In the genomic region with DNA sequence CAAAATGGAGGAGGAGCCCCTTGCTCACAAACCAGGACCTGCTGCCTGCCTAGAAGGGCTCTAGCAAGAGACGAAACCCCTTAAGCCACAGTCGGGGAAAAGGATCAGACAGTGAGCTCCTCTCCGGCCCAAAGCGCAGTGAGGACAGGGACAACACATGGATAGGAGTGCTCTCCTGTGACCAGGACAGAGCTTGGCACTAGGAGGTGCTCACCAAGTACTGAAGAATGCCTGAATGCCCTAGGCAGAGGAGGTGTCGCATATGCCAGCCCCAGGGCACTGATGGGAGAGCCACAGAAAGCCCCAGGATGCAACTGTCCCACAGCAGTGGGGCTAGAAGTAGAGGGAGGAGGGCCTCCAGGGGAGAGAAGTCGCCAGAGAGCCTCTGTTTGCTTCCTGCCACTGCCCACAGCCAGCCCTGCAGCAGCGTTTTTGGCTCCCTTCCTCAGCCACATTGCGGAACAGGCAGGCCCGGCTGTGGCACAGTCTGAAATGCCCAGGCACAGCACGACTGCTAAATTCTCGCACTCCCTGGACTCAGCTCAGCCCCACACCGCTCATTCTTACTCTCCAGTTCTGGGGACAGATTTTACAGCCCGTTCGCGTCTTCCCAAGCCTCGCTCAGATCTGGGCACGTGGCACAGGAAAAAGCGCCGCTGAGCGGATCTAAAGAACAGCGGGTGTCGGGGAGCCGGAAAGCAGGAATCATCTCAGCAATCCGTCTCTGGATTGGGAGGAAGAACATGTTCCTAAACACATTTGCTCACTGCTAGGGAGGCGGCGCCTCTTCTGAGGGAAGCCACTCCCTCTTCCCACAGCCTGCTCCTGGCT, we compare ENCODE assay signal across 13 cellular contexts.
A peak's percentile ranks its signal among the peaks of the same experiment; 100 is the strongest.
DNase-seq lines count a peak whose midpoint lies in the region; ATAC-seq and TF ChIP-seq lines count a peak whose summit lies in the region.
"Had no signal": no experiment of that assay in that cellular context is flagged by ENCODE, and none has a peak within 500 bp of the region (broad histone marks: within the 10 kb centered on the region; RNA-seq: fewer than 3 reads in every experiment).

No MANE protein-coding gene starts in this region.

- no peak overlapping the region for H3K4me2 ChIP-seq in neural progenitor cell
- H3K4me2 ChIP-seq: SK-N-SH had no signal

- H3K27ac Mint-ChIP-seq in neural progenitor cell = peak overlapping the region; percentile 95
- H3K27ac Mint-ChIP-seq: natural killer cell had no signal

- H3K4me1 Mint-ChIP-seq in neural progenitor cell = peaks cover 56% of the 10 kb centered on the region
- H3K4me1 Mint-ChIP-seq: natural killer cell had no signal

- H3K9me3 Mint-ChIP-seq in neural progenitor cell = peaks cover 4% of the 10 kb centered on the region
- H3K9me3 Mint-ChIP-seq: natural killer cell had no signal

- H3K4me1 ChIP-seq in esophagus muscularis mucosa (peaks cover 0 to 4% (median 0%) of the 10 kb centered on the region in 4 donors), neural progenitor cell (peaks cover 22% of the 10 kb centered on the region), SJCRH30 (no peaks in the 10 kb centered on the region)

- peaks cover 22% of the 10 kb centered on the region for H3F3A ChIP-seq in neural progenitor cell (ENCODE audit: low read depth)

- intact Hi-C loops in esophagus muscularis mucosa (cut with DNase I) = no loop called here

- H3K27ac ChIP-seq in esophagus muscularis mucosa (replicated peaks in 1 of 4) = no peak overlapping the region
- no peak overlapping the region for H3K27ac ChIP-seq in neural progenitor cell
- H3K27ac ChIP-seq in SJCRH30 = no peak overlapping the region

- no peaks in the 10 kb centered on the region for H3K79me2 ChIP-seq in neural progenitor cell (ENCODE audit: low read depth)

- no peaks in the 10 kb centered on the region for H4K20me1 ChIP-seq in neural progenitor cell (ENCODE audit: low read depth)

- peak overlapping the region; percentile 50 for H2AFZ ChIP-seq in neural progenitor cell (replicated peaks)

- no peak overlapping the region for H3K4me3 Mint-ChIP-seq in neural progenitor cell
- H3K4me3 Mint-ChIP-seq: natural killer cell had no signal

- H3K9me3 ChIP-seq in esophagus muscularis mucosa (no peaks in the 10 kb centered on the region), neural progenitor cell (ENCODE audit: low read depth) (no peaks in the 10 kb centered on the region), SJCRH30 (replicated peaks) (no peaks in the 10 kb centered on the region)
- H3K9me3 ChIP-seq: SK-N-SH had no signal

- H3K36me3 Mint-ChIP-seq in neural progenitor cell = peaks cover 4% of the 10 kb centered on the region
- H3K36me3 Mint-ChIP-seq: natural killer cell had no signal

- peaks cover 0 to 41% (median 0%) of the 10 kb centered on the region in 4 donors for H3K27me3 ChIP-seq in esophagus muscularis mucosa
- no peaks in the 10 kb centered on the region for H3K27me3 ChIP-seq in neural progenitor cell
- no peaks in the 10 kb centered on the region for H3K27me3 ChIP-seq in SJCRH30

- peaks cover 13% of the 10 kb centered on the region for H3K27me3 Mint-ChIP-seq in neural progenitor cell (ENCODE audit: insufficient read depth, low read depth)

- H3K9ac ChIP-seq in neural progenitor cell = no peak overlapping the region
- H3K9ac ChIP-seq: SK-N-SH had no signal

- no peak for TF ChIP-seq CTCF in LNCaP clone FGC (IDR thresholded peaks at IDR 0.05; ENCODE audit: control insufficient read depth, extremely low read depth, insufficient read depth)
- TF ChIP-seq CTCF in esophagus muscularis mucosa (IDR thresholded peaks at IDR 0.05) = no peak
- TF ChIP-seq CTCF in neural progenitor cell (IDR thresholded peaks at IDR 0.05) = no peak

- DNase-seq in AML-193 (lab: John Stamatoyannopoulos, UW) (peak; percentile 96 to 97), LNCaP clone FGC (ENCODE audit: low read depth) (peak; percentile 43), esophagus muscularis mucosa (ENCODE audit: extremely low spot score) (peak; percentile 86), neural progenitor cell (ENCODE audit: low spot score) (no peak), SJCRH30 (no peak), NCI-H1417 treated with DMSO at 0.1 percent for 48 hours (lab: John Stamatoyannopoulos, UW) (no peak)
- no peak for DNase-seq in activated CD4-positive, alpha-beta T cell treated with anti-CD3 and anti-CD28 coated beads for 4 hours
- DNase-seq: erythroblast; natural killer cell; NCI-H1105 treated with DMSO at 0.1 percent for 48 hours; SK-N-SH; stimulated activated CD4-positive, alpha-beta T cell treated with anti-CD3 and anti-CD28 coated beads, Interleukin-12 subunit alpha, Interleukin-12 subunit beta, amount 100 ng/mL, for 4 hours had no signal

- no peak for TF ChIP-seq EP300 in esophagus muscularis mucosa (IDR thresholded peaks at IDR 0.05)

- TF ChIP-seq POLR2A in esophagus muscularis mucosa (IDR thresholded peaks at IDR 0.05; ENCODE audit: low read depth) = no peak

- H3K36me3 ChIP-seq in esophagus muscularis mucosa (no peaks in the 10 kb centered on the region), neural progenitor cell (no peaks in the 10 kb centered on the region), SJCRH30 (no peaks in the 10 kb centered on the region)

- WGBS in esophagus muscularis mucosa = 76% methylated on average over 25 of the region's 26 CpGs

- ATAC-seq in HG03520 (IDR thresholded peaks at IDR 0.05; ENCODE audit: unreplicated experiment) = no peak
- ATAC-seq: natural killer cell had no signal

- peak overlapping the region; percentile 46 for H3K4me3 ChIP-seq in LNCaP clone FGC (ENCODE audit: low read depth, low read length)
- H3K4me3 ChIP-seq in esophagus muscularis mucosa = no peak overlapping the region
- H3K4me3 ChIP-seq in neural progenitor cell = no peak overlapping the region
- H3K4me3 ChIP-seq in SJCRH30 = no peak overlapping the region

Comparison
In these comparisons a context has a peak if more than half of its experiments do, and no peak if none do; other contexts are left out.
1. DNase-seq: peak in AML-193 (2 of 2), LNCaP clone FGC (single experiment) and esophagus muscularis mucosa (single experiment); none in neural progenitor cell (single experiment), SJCRH30 (0 of 2), activated CD4-positive, alpha-beta T cell treated with anti-CD3 and anti-CD28 coated beads for 4 hours (0 of 2) and NCI-H1417 treated with DMSO at 0.1 percent for 48 hours (single experiment).